Comparison of ENCODE assay signal across 11 cellular contexts in the genomic region with DNA sequence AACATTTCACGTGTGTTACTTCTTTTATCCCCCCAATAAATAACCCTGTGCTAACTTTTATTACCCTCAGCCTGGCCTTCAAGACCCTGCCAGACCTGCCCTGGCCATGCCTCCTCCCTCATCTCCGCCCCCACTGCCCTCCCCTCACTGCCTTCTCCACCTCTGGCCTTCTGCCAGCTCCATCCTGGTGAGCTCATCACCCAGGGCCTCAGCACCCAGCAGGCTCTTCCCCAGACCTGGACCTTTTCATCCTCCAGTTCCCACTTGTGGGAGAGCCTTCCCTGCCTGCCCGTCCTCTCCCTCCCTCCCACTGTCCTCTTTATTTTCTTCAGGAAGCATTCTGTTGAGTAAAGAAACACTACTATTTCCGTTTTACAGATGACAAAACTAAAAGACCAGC.
DNase-seq lines count a peak whose midpoint lies in the region; ATAC-seq and TF ChIP-seq lines count a peak whose summit lies in the region.
"Had no signal": no experiment of that assay in that cellular context is flagged by ENCODE, and none has a peak within 500 bp of the region (broad histone marks: within the 10 kb centered on the region; RNA-seq: fewer than 3 reads in every experiment).

No MANE protein-coding gene starts in this region.

- no peak overlapping the region for H3K4me3 ChIP-seq in PC-3 (ENCODE audit: low read length)
- no peak overlapping the region for H3K4me3 ChIP-seq in esophagus muscularis mucosa
- no peak overlapping the region for H3K4me3 ChIP-seq in sigmoid colon
- no peak overlapping the region for H3K4me3 ChIP-seq in WERI-Rb-1 (ENCODE audit: low read depth, low read length)

- 44% methylated on average over 4 of the region's 4 CpGs for WGBS in esophagus muscularis mucosa
- WGBS in sigmoid colon, 2 donors = 51 to 76% methylated on average over 4 of the region's 4 CpGs

- H3K36me3 ChIP-seq in PC-3 (ENCODE audit: low read depth, low read length) (peaks cover 8% of the 10 kb centered on the region), esophagus muscularis mucosa (peaks cover 0 to 55% (median 47%) of the 10 kb centered on the region in 4 donors), sigmoid colon (peaks cover 5 to 46% (median 11%) of the 10 kb centered on the region in 4 donors), WERI-Rb-1 (peaks cover 29% of the 10 kb centered on the region)

- H3K79me2 ChIP-seq in PC-3 (ENCODE audit: low read length) = peaks cover 23% of the 10 kb centered on the region

- no peaks in the 10 kb centered on the region for H3F3A ChIP-seq in PC-3 (ENCODE audit: low read length, unreplicated experiment)

- H3K9me3 ChIP-seq in PC-3 (ENCODE audit: low read length) (no peaks in the 10 kb centered on the region), esophagus muscularis mucosa (no peaks in the 10 kb centered on the region), sigmoid colon (no peaks in the 10 kb centered on the region), WERI-Rb-1 (ENCODE audit: severe bottlenecking) (no peaks in the 10 kb centered on the region)

- no TSS peak for BruUV-seq in PC-3 (replicated peaks; lab: Mats Ljungman, UMichigan)

- H3K9ac ChIP-seq in PC-3 (ENCODE audit: low read length) = no peak overlapping the region

- TF ChIP-seq POLR2A in esophagus muscularis mucosa (IDR thresholded peaks at IDR 0.05; ENCODE audit: low read depth) (no peak), sigmoid colon (IDR thresholded peaks at IDR 0.05) (no peak)

- H3K4me1 ChIP-seq in PC-3 (ENCODE audit: insufficient read depth, low read length) = no peaks in the 10 kb centered on the region
- peaks cover 39 to 69% (median 55%) of the 10 kb centered on the region in 4 donors for H3K4me1 ChIP-seq in esophagus muscularis mucosa
- H3K4me1 ChIP-seq in sigmoid colon = peaks cover 0 to 48% (median 38%) of the 10 kb centered on the region in 4 donors

- TF ChIP-seq EP300 in esophagus muscularis mucosa (IDR thresholded peaks at IDR 0.05) (no peak), sigmoid colon (IDR thresholded peaks at IDR 0.05) (no peak)

- H3K27me3 ChIP-seq in PC-3 (ENCODE audit: low read length) = no peaks in the 10 kb centered on the region
- H3K27me3 ChIP-seq in esophagus muscularis mucosa = no peaks in the 10 kb centered on the region
- H3K27me3 ChIP-seq in sigmoid colon = no peaks in the 10 kb centered on the region
- no peaks in the 10 kb centered on the region for H3K27me3 ChIP-seq in WERI-Rb-1 (ENCODE audit: insufficient read depth, low read depth, severe bottlenecking)

- CTCF ChIA-PET in PC-3 (lab: Charles Lee) = no interaction called here

- POLR2A ChIA-PET in PC-3 (lab: Charles Lee; ENCODE audit: unreplicated experiment) = no interaction called here

- no peak overlapping the region for H2AFZ ChIP-seq in PC-3 (ENCODE audit: low read length)

- TF ChIP-seq CTCF in PC-3 (conservative IDR thresholded peaks at IDR 0.05; ENCODE audit: low read depth, low read length) (no peak), esophagus muscularis mucosa (IDR thresholded peaks at IDR 0.05) (no peak), sigmoid colon (IDR thresholded peaks at IDR 0.05) (no peak), WERI-Rb-1 (IDR thresholded peaks at IDR 0.05; ENCODE audit: low read depth, low read length) (no peak)

- peaks cover 10% of the 10 kb centered on the region; the same call in 1 of the 2 replicates for H4K20me1 ChIP-seq in PC-3 (ENCODE audit: low read length)

- intact Hi-C loops in PC-3 (cut with micrococcal nuclease) (no loop called here), esophagus muscularis mucosa (cut with DNase I) (loop anchor here (5.0 kb wide), 1 partner anchor 37 kb away; no protein-coding TSS in a partner anchor), sigmoid colon (cut with DNase I) (no loop called here)

- DNase-seq in NCI-H1417 (lab: John Stamatoyannopoulos, UW) (peak; percentile 28 to 65 (median 35)), NCI-H1417 treated with DMSO at 0.1 percent for 48 hours (lab: John Stamatoyannopoulos, UW) (no peak), PC-3 (peak; percentile 20), esophagus muscularis mucosa (ENCODE audit: extremely low spot score) (no peak), sigmoid colon (peak; percentile 83), germinal center (ENCODE audit: low spot score) (no peak), AG08395 (ENCODE audit: low spot score) (no peak), WERI-Rb-1 (no peak)
- DNase-seq: amniotic stem cell, NCI-H1436 treated with DMSO at 0.1 percent for 48 hours, T-helper 9 cell had no signal

- no peak overlapping the region for H3K4me2 ChIP-seq in PC-3 (ENCODE audit: low read length)

- no peak for ATAC-seq in PC-3

- H3K9me2 ChIP-seq in PC-3 (replicated peaks; ENCODE audit: low read length) = no peaks in the 10 kb centered on the region

- H3K27ac ChIP-seq in PC-3 (ENCODE audit: low read length) (no peak overlapping the region), esophagus muscularis mucosa (replicated peaks in 1 of 4) (peak overlapping the region; percentile 3 to 97 (median 70)), sigmoid colon (peak overlapping the region; percentile 53 to 98 (median 66)), WERI-Rb-1 (no peak overlapping the region)

Comparison
In these comparisons a context has a peak if more than half of its experiments do, and no peak if none do; other contexts are left out.
1. DNase-seq: peak in NCI-H1417 (3 of 3), PC-3 (single experiment) and sigmoid colon (single experiment); none in NCI-H1417 treated with DMSO at 0.1 percent for 48 hours (single experiment), esophagus muscularis mucosa (single experiment), germinal center (single experiment), AG08395 (single experiment) and WERI-Rb-1 (single experiment).
2. H3K27ac ChIP-seq: peak in esophagus muscularis mucosa (4 of 4) and sigmoid colon (4 of 4); none in PC-3 (single experiment) and WERI-Rb-1 (single experiment).